ENCODE assay signal across 23 cellular contexts in the genomic region with DNA sequence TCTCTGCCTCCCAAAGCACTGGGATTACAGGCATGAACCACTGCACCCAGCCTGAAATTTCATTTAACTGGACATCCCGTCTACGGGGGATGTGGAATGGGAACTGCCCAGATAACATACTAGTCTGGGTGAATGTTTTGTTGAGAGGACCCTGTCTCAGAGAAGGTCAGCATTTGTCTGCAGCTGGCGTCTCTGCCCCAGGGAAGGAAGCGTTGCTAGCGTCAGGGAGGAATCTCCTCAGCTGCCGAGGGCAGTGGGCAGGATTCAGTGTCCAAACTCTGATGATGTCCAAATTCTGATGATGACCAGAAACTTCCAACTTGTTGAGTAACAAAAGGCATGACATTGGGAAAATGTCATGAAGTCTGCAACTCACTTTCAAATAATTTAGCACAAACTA. TPM values are rescaled to one million over a fixed set of nuclear protein-coding genes. Genes with fewer than 3 reads are reported as not detected.
DNase-seq lines count a peak whose midpoint lies in the region; ATAC-seq, FAIRE-seq and TF ChIP-seq lines count a peak whose summit lies in the region.
"Had no signal": no experiment of that assay in that cellular context is flagged by ENCODE, and none has a peak within 500 bp of the region (broad histone marks: within the 10 kb centered on the region; RNA-seq: fewer than 3 reads in every experiment).

No MANE protein-coding gene starts in this region.

- H3K27me3 Mint-ChIP-seq in T-helper 1 cell treated with Interleukin-12 subunit alpha and Interleukin-12 subunit beta and Interleukin-4 antibody, amounts not matched to agents 30 μg/mL and 1 μg/mL, for 36 hours (ENCODE audit: low read depth): peaks cover 39% of the 10 kb centered on the region
- H3K27me3 Mint-ChIP-seq in activated T-cell treated with anti-CD3 and anti-CD28 coated beads, Interleukin-2, amount 50 U/mL, for 4 hours (ENCODE audit: low read depth): peaks cover 41% of the 10 kb centered on the region

- H3K4me2 ChIP-seq in K562 (ENCODE audit: insufficient read depth, low read length): no peak overlapping the region
- H3K4me2 ChIP-seq: GM23338 had no signal

- TF ChIP-seq RAD21 in K562 (CRISPR knock-in tag; conservative IDR thresholded peaks at IDR 0.05 in 1 of 2, IDR thresholded peaks at IDR 0.05 in 1 of 2): no peak

- H3K9me3 ChIP-seq in K562 (replicated peaks; ENCODE audit: control insufficient read depth, insufficient read depth, low read depth, low read length): no peaks in the 10 kb centered on the region

- CTCF ChIA-PET in K562 (lab: Yijun Ruan, JAX; ENCODE audit: low intra/inter-chr PET ratio): no interaction called here

- H3K9me1 ChIP-seq in K562 (ENCODE audit: control insufficient read depth, insufficient read depth, low read length): no peaks in the 10 kb centered on the region

- in situ Hi-C loops in K562 (cut with MboI): no loop called here

- peak overlapping the region; percentile 20 for H3K27ac Mint-ChIP-seq in T-helper 1 cell treated with Interleukin-12 subunit alpha and Interleukin-12 subunit beta and Interleukin-4 antibody, amounts not matched to agents 30 μg/mL and 1 μg/mL, for 36 hours
- H3K27ac Mint-ChIP-seq: CD14-positive monocyte; CD8-positive, alpha-beta T cell; GM23338; H9 had no signal

- H3K9ac ChIP-seq in K562 (ENCODE audit: insufficient read depth in 1 of 2, low read depth in 2 of 2, low read length in 2 of 2): peak overlapping the region in 1 of 2 experiments; percentile 4; a peak in 1 of 4 replicates

- TF ChIP-seq POLR2A in K562 (conservative IDR thresholded peaks at IDR 0.05): no peak

- no peaks in the 10 kb centered on the region for H3K36me3 ChIP-seq in K562 (ENCODE audit: control insufficient read depth, insufficient read depth, low read length)

- H3K4me3 ChIP-seq in K562: no peak overlapping the region
- H3K4me3 ChIP-seq: GM23338 had no signal

- FAIRE-seq in K562 (lab: Jason Lieb, UNC): peak; percentile 58
- FAIRE-seq: D721Med, G401.6, GM19239, HTR-8/SVneo had no signal

- peaks cover 0 to 19% of the 10 kb centered on the region in 2 experiments; a peak in 3 of 5 replicates for H3K4me1 ChIP-seq in K562 (replicated peaks in 1 of 2; ENCODE audit: control insufficient read depth in 2 of 2, insufficient read depth in 2 of 2, low read length in 2 of 2)

- no peak for TF ChIP-seq CTCF in K562 (IDR thresholded peaks at IDR 0.05 in 2 of 3, conservative IDR thresholded peaks at IDR 0.05 in 1 of 3; ENCODE audit: insufficient read depth in 2 of 3, low read depth in 1 of 3, low read length in 3 of 3)

- POLR2A ChIA-PET in K562 (lab: Yijun Ruan, JAX): no interaction called here

- no peaks in the 10 kb centered on the region for H3K4me1 Mint-ChIP-seq in T-helper 1 cell treated with Interleukin-12 subunit alpha and Interleukin-12 subunit beta and Interleukin-4 antibody, amounts not matched to agents 30 μg/mL and 1 μg/mL, for 36 hours (ENCODE audit: low read depth)
- peaks cover 6% of the 10 kb centered on the region for H3K4me1 Mint-ChIP-seq in activated T-cell treated with anti-CD3 and anti-CD28 coated beads, Interleukin-2, amount 50 U/mL, for 4 hours (ENCODE audit: low read depth)

- H3K9me3 Mint-ChIP-seq in T-helper 1 cell treated with Interleukin-12 subunit alpha and Interleukin-12 subunit beta and Interleukin-4 antibody, amounts not matched to agents 30 μg/mL and 1 μg/mL, for 36 hours: no peaks in the 10 kb centered on the region
- H3K9me3 Mint-ChIP-seq in activated T-cell treated with anti-CD3 and anti-CD28 coated beads, Interleukin-2, amount 50 U/mL, for 4 hours: no peaks in the 10 kb centered on the region
- H3K9me3 Mint-ChIP-seq: CD8-positive, alpha-beta T cell had no signal

- no peaks in the 10 kb centered on the region for H3K36me3 Mint-ChIP-seq in T-helper 1 cell treated with Interleukin-12 subunit alpha and Interleukin-12 subunit beta and Interleukin-4 antibody, amounts not matched to agents 30 μg/mL and 1 μg/mL, for 36 hours (ENCODE audit: low read depth)
- H3K36me3 Mint-ChIP-seq in activated T-cell treated with anti-CD3 and anti-CD28 coated beads, Interleukin-2, amount 50 U/mL, for 4 hours (ENCODE audit: insufficient read depth): no peaks in the 10 kb centered on the region
- H3K36me3 Mint-ChIP-seq: CD14-positive monocyte; CD8-positive, alpha-beta T cell had no signal

- H2AFZ ChIP-seq in K562 (ENCODE audit: low read depth, low read length): 0 out of 2 replicates have a peak overlapping the region, but pooled peaks have one; percentile 28
- H2AFZ ChIP-seq: GM23338 had no signal

- intact Hi-C loops in K562 (cut with micrococcal nuclease): loop anchor here (10.0 kb wide), 1 partner anchor 217 kb away; no protein-coding TSS in a partner anchor

- H3K4me3 Mint-ChIP-seq in T-helper 1 cell treated with Interleukin-12 subunit alpha and Interleukin-12 subunit beta and Interleukin-4 antibody, amounts not matched to agents 30 μg/mL and 1 μg/mL, for 36 hours: no peak overlapping the region
- no peak overlapping the region for H3K4me3 Mint-ChIP-seq in activated T-cell treated with anti-CD3 and anti-CD28 coated beads, Interleukin-2, amount 50 U/mL, for 4 hours
- H3K4me3 Mint-ChIP-seq: CD8-positive, alpha-beta T cell; GM23338; H9 had no signal

- DNase-seq in T-helper 1 cell (no peak), K562 (ENCODE audit: extremely low read depth in 1 of 4, low spot score in 3 of 4) (no peak), left kidney (ENCODE audit: low read depth, low spot score) (peak; percentile 77), GDM1 (lab: John Stamatoyannopoulos, UW) (no peak), SIG-M5 (lab: John Stamatoyannopoulos, UW) (no peak)
- DNase-seq in activated T-cell treated with anti-CD3 and anti-CD28 coated beads, Interleukin-2, amount 50 U/mL, for 4 hours: no peak
- DNase-seq: CD8-positive, alpha-beta T cell; COR-L47; DMS153; DMS79 treated with DMSO at 0.1 percent for 48 hours; EL; H9 had no signal

- H4K20me1 ChIP-seq in K562 (replicated peaks; ENCODE audit: control insufficient read depth, insufficient read depth, low read length): no peaks in the 10 kb centered on the region

- 5% methylated on average over 6 of the region's 6 CpGs for WGBS in K562 (ENCODE audit: insufficient coverage, low coverage, missing lambda C conversion rate)

- no peak for TF ChIP-seq EP300 in K562 (IDR thresholded peaks at IDR 0.05; ENCODE audit: low read length)

- H3K79me2 ChIP-seq in K562 (ENCODE audit: control insufficient read depth, insufficient read depth, low read length): no peaks in the 10 kb centered on the region

- peaks cover 5 to 25% of the 10 kb centered on the region in 2 experiments; a peak in 4 of 5 replicates for H3K27me3 ChIP-seq in K562 (ENCODE audit: control insufficient read depth in 2 of 2, insufficient read depth in 2 of 2, low read length in 2 of 2)

- no TSS peak for BruUV-seq in K562 (replicated peaks; lab: Mats Ljungman, UMichigan)

- ATAC-seq in K562 (no peak), GM21737 (IDR thresholded peaks at IDR 0.05; ENCODE audit: unreplicated experiment) (no peak)
- no peak for ATAC-seq in activated T-cell treated with anti-CD3 and anti-CD28 coated beads, Interleukin-2, amount 50 U/mL, for 4 hours
- ATAC-seq: CD8-positive, alpha-beta T cell; GM23338 had no signal

- no peak overlapping the region for H3K27ac ChIP-seq in K562 (ENCODE audit: extremely low read depth, low read depth, low read length)
- H3K27ac ChIP-seq: 22Rv1 had no signal

RNA-seq across cellular contexts. Expression of gene NXNL1, which starts 3.1 kb away (rescaled TPM):
- total RNA-seq in K562 (2011; cell fraction: chromatin; rRNA removed; ENCODE audit: low replicate concordance): not detected in 2 replicates
- not detected in 2 replicates for total RNA-seq in K562 (2011; cell fraction: nucleolus; rRNA removed)
- not detected in 2 replicates for total RNA-seq in K562 (2011; cell fraction: nucleoplasm; rRNA removed)
- total RNA-seq in K562 (2014; rRNA removed): not detected in 2 replicates
- not detected in 2 replicates for total RNA-seq in K562 (2014; rRNA removed; fragmentation: Illumina TruSeq; extraction: Trizol)
- not detected in 2 replicates for total RNA-seq in K562 (2015; rRNA removed; fragmentation: Illumina TruSeq; extraction: Trizol)
- total RNA-seq in K562 (2021): not detected in 2 replicates
- polyA plus RNA-seq in K562 (2011; rRNA removed): not detected in 2 replicates
- not detected in 2 replicates for polyA plus RNA-seq in K562 (2011; cell fraction: cytosol; rRNA removed)
- not detected in 2 replicates for polyA plus RNA-seq in K562 (2011; cell fraction: nucleus; rRNA removed)
- polyA plus RNA-seq in K562 (2012): not detected in 2 replicates
- not detected in 2 replicates for polyA plus RNA-seq in K562 (2014; fragmentation: Illumina TruSeq; extraction: Trizol)
- polyA plus RNA-seq in K562 (2014; fragmentation: Nextera tagmentation; extraction: Ambion mirVana): not detected
- not detected in 2 replicates for polyA plus RNA-seq in K562 (2014; rRNA removed)
- polyA minus RNA-seq in K562 (2011; rRNA and poly(A)+ RNA removed): not detected in 2 replicates
- not detected in 2 replicates for polyA minus RNA-seq in K562 (2011; cell fraction: cytosol; rRNA and poly(A)+ RNA removed)
- not detected in 2 replicates for polyA minus RNA-seq in K562 (2011; cell fraction: nucleus; rRNA and poly(A)+ RNA removed)
- not detected for total RNA-seq in activated T-cell treated with anti-CD3 and anti-CD28 coated beads, Interleukin-2, amount 50 U/mL, for 4 hours
- total RNA-seq: A673; CD8-positive, alpha-beta T cell; GM23338; H9 had no signal
- polyA plus RNA-seq: BJ, CD14-positive monocyte, GM23338 had no signal

RNA-seq across cellular contexts. Expression of gene TMEM221, which starts 9.2 kb away (rescaled TPM):
- 0.62 TPM in 1 of 2 replicates, not detected in the other for total RNA-seq in K562 (2011; cell fraction: chromatin; rRNA removed; ENCODE audit: low replicate concordance)
- total RNA-seq in K562 (2011; cell fraction: nucleolus; rRNA removed): 0.26 TPM in 1 of 2 replicates, not detected in the other
- total RNA-seq in K562 (2011; cell fraction: nucleoplasm; rRNA removed): 0.22 TPM in 1 of 2 replicates, not detected in the other
- total RNA-seq in K562 (2014; rRNA removed) (not detected in 2 replicates), K562 (2014; rRNA removed; fragmentation: Illumina TruSeq; extraction: Trizol) (not detected in 2 replicates), K562 (2015; rRNA removed; fragmentation: Illumina TruSeq; extraction: Trizol) (not detected in 2 replicates), K562 (2021) (not detected in 2 replicates)
- polyA plus RNA-seq in K562 (2011; rRNA removed) (0.15 and 0.35 TPM in 2 replicates), K562 (2014; fragmentation: Illumina TruSeq; extraction: Trizol) (not detected in 2 replicates), K562 (2014; fragmentation: Nextera tagmentation; extraction: Ambion mirVana) (under 1 TPM in 1 of 2 experiments, not detected in 1; 0.06 TPM), K562 (2014; rRNA removed) (not detected in 2 replicates)
- polyA plus RNA-seq in K562 (2011; cell fraction: cytosol; rRNA removed): 0.10 and 0.18 TPM in 2 replicates
- 0.18 and 0.28 TPM in 2 replicates for polyA plus RNA-seq in K562 (2011; cell fraction: nucleus; rRNA removed)
- 0.12 TPM in 1 of 2 replicates, not detected in the other for polyA plus RNA-seq in K562 (2012)
- polyA minus RNA-seq in K562 (2011; rRNA and poly(A)+ RNA removed): not detected in 2 replicates
- not detected in 2 replicates for polyA minus RNA-seq in K562 (2011; cell fraction: cytosol; rRNA and poly(A)+ RNA removed)
- 0.22 and 0.27 TPM in 2 replicates for polyA minus RNA-seq in K562 (2011; cell fraction: nucleus; rRNA and poly(A)+ RNA removed)
- total RNA-seq in activated T-cell treated with anti-CD3 and anti-CD28 coated beads, Interleukin-2, amount 50 U/mL, for 4 hours: not detected
- total RNA-seq: A673; CD8-positive, alpha-beta T cell had no signal
- polyA plus RNA-seq: CD14-positive monocyte had no signal

RNA-seq across cellular contexts. Expression of gene SLC27A1, which starts 12.7 kb away (rescaled TPM):
- 4.5 and 13.1 TPM in 2 replicates for total RNA-seq in K562 (2011; cell fraction: chromatin; rRNA removed; ENCODE audit: low replicate concordance)
- total RNA-seq in K562 (2011; cell fraction: nucleolus; rRNA removed): 8.3 and 9.1 TPM in 2 replicates
- total RNA-seq in K562 (2011; cell fraction: nucleoplasm; rRNA removed): 5.7 and 7.9 TPM in 2 replicates
- total RNA-seq in K562 (2014; rRNA removed): 1.9 and 2.8 TPM in 2 replicates
- 0.38 and 0.44 TPM in 2 replicates for total RNA-seq in K562 (2014; rRNA removed; fragmentation: Illumina TruSeq; extraction: Trizol)
- total RNA-seq in K562 (2015; rRNA removed; fragmentation: Illumina TruSeq; extraction: Trizol): 0.79 and 1.0 TPM in 2 replicates
- 1.6 and 2.0 TPM in 2 replicates for total RNA-seq in K562 (2021)
- 1.4 and 1.7 TPM in 2 replicates for polyA plus RNA-seq in K562 (2011; rRNA removed)
- polyA plus RNA-seq in K562 (2011; cell fraction: cytosol; rRNA removed): 1.8 and 3.5 TPM in 2 replicates
- 7.2 and 8.8 TPM in 2 replicates for polyA plus RNA-seq in K562 (2011; cell fraction: nucleus; rRNA removed)
- polyA plus RNA-seq in K562 (2012): 1.8 and 4.7 TPM in 2 replicates
- 1.1 and 1.3 TPM in 2 replicates for polyA plus RNA-seq in K562 (2014; fragmentation: Illumina TruSeq; extraction: Trizol)
- under 1 TPM; 0.06 to 0.10 TPM for polyA plus RNA-seq in K562 (2014; fragmentation: Nextera tagmentation; extraction: Ambion mirVana)
- polyA plus RNA-seq in K562 (2014; rRNA removed): 2.0 and 3.0 TPM in 2 replicates
- polyA minus RNA-seq in K562 (2011; rRNA and poly(A)+ RNA removed): 0.81 and 0.84 TPM in 2 replicates
- polyA minus RNA-seq in K562 (2011; cell fraction: cytosol; rRNA and poly(A)+ RNA removed): 2.1 and 3.7 TPM in 2 replicates
- 1.8 and 1.9 TPM in 2 replicates for polyA minus RNA-seq in K562 (2011; cell fraction: nucleus; rRNA and poly(A)+ RNA removed)
- total RNA-seq in activated T-cell treated with anti-CD3 and anti-CD28 coated beads, Interleukin-2, amount 50 U/mL, for 4 hours: 1 to 10 TPM; 1.5 to 2.1 (median 2.0) TPM

RNA-seq across cellular contexts. Expression of gene MVB12A, which starts 37.8 kb away (rescaled TPM):
- total RNA-seq in K562 (2011; cell fraction: chromatin; rRNA removed; ENCODE audit: low replicate concordance): 25.5 and 71.2 TPM in 2 replicates
- total RNA-seq in K562 (2011; cell fraction: nucleolus; rRNA removed): 47.4 and 53.0 TPM in 2 replicates
- total RNA-seq in K562 (2011; cell fraction: nucleoplasm; rRNA removed): 44.1 and 57.1 TPM in 2 replicates
- total RNA-seq in K562 (2014; rRNA removed) (43.0 and 45.3 TPM in 2 replicates), K562 (2014; rRNA removed; fragmentation: Illumina TruSeq; extraction: Trizol) (7.1 and 10.0 TPM in 2 replicates), K562 (2015; rRNA removed; fragmentation: Illumina TruSeq; extraction: Trizol) (21.1 and 22.8 TPM in 2 replicates), K562 (2021) (46.2 and 46.9 TPM in 2 replicates)
- polyA plus RNA-seq in K562 (2011; rRNA removed) (22.4 and 28.1 TPM in 2 replicates), K562 (2014; fragmentation: Illumina TruSeq; extraction: Trizol) (22.5 and 34.3 TPM in 2 replicates), K562 (2014; fragmentation: Nextera tagmentation; extraction: Ambion mirVana) (1 to 10 TPM; 1.2 to 1.7 TPM), K562 (2014; rRNA removed) (39.7 and 42.5 TPM in 2 replicates)
- polyA plus RNA-seq in K562 (2011; cell fraction: cytosol; rRNA removed): 36.6 and 75.2 TPM in 2 replicates
- polyA plus RNA-seq in K562 (2011; cell fraction: nucleus; rRNA removed): 33.1 and 48.1 TPM in 2 replicates
- polyA plus RNA-seq in K562 (2012): 26.7 and 60.7 TPM in 2 replicates
- 6.1 and 9.0 TPM in 2 replicates for polyA minus RNA-seq in K562 (2011; rRNA and poly(A)+ RNA removed)
- polyA minus RNA-seq in K562 (2011; cell fraction: cytosol; rRNA and poly(A)+ RNA removed): 10.4 and 19.3 TPM in 2 replicates
- 15.6 and 16.1 TPM in 2 replicates for polyA minus RNA-seq in K562 (2011; cell fraction: nucleus; rRNA and poly(A)+ RNA removed)
- 10 to 100 TPM; 37.3 to 43.3 (median 38.6) TPM for total RNA-seq in activated T-cell treated with anti-CD3 and anti-CD28 coated beads, Interleukin-2, amount 50 U/mL, for 4 hours

RNA-seq across cellular contexts. Expression of gene BST2, which starts 52.2 kb away (rescaled TPM):
- total RNA-seq in K562 (2011; cell fraction: chromatin; rRNA removed; ENCODE audit: low replicate concordance): 47.5 and 109 TPM in 2 replicates
- total RNA-seq in K562 (2011; cell fraction: nucleolus; rRNA removed): 178 and 201 TPM in 2 replicates
- total RNA-seq in K562 (2011; cell fraction: nucleoplasm; rRNA removed): 126 and 143 TPM in 2 replicates
- total RNA-seq in K562 (2014; rRNA removed) (186 and 224 TPM in 2 replicates), K562 (2014; rRNA removed; fragmentation: Illumina TruSeq; extraction: Trizol) (54.9 and 64.7 TPM in 2 replicates), K562 (2015; rRNA removed; fragmentation: Illumina TruSeq; extraction: Trizol) (126 and 129 TPM in 2 replicates), K562 (2021) (158 and 163 TPM in 2 replicates)
- polyA plus RNA-seq in K562 (2011; rRNA removed) (151 and 194 TPM in 2 replicates), K562 (2014; fragmentation: Illumina TruSeq; extraction: Trizol) (135 and 166 TPM in 2 replicates), K562 (2014; fragmentation: Nextera tagmentation; extraction: Ambion mirVana) (10 to 100 TPM; 11.2 to 69.8 TPM), K562 (2014; rRNA removed) (232 and 241 TPM in 2 replicates)
- 219 and 256 TPM in 2 replicates for polyA plus RNA-seq in K562 (2011; cell fraction: cytosol; rRNA removed)
- polyA plus RNA-seq in K562 (2011; cell fraction: nucleus; rRNA removed): 71.2 and 82.7 TPM in 2 replicates
- 232 and 263 TPM in 2 replicates for polyA plus RNA-seq in K562 (2012)
- polyA minus RNA-seq in K562 (2011; rRNA and poly(A)+ RNA removed): 63.4 and 76.9 TPM in 2 replicates
- polyA minus RNA-seq in K562 (2011; cell fraction: cytosol; rRNA and poly(A)+ RNA removed): 39.6 and 74.5 TPM in 2 replicates
- polyA minus RNA-seq in K562 (2011; cell fraction: nucleus; rRNA and poly(A)+ RNA removed): 19.9 and 44.1 TPM in 2 replicates
- total RNA-seq in activated T-cell treated with anti-CD3 and anti-CD28 coated beads, Interleukin-2, amount 50 U/mL, for 4 hours: 100 to 1,000 TPM in 2 of 3 donors, 10 to 100 TPM in 1; 85.9 to 120 (median 105) TPM
